Comparison of ENCODE assay signal across 17 cellular contexts in genomic region chr16:27344707-27345106, GRCh38. TPM values are rescaled to one million over a fixed set of nuclear protein-coding genes. Genes with fewer than 3 reads are reported as not detected.
"Had no signal": no experiment of that assay in that cellular context is flagged by ENCODE, and none has a peak within 500 bp of the region (broad histone marks: within the 10 kb centered on the region; RNA-seq: fewer than 3 reads in every experiment).

No MANE protein-coding gene starts in this region.

- H3K4me1 Mint-ChIP-seq: brain had no signal

- H3K9me3 ChIP-seq: right lobe of liver, testis had no signal

- H3K4me1 ChIP-seq: right lobe of liver, testis had no signal

- ATAC-seq: naive thymus-derived CD8-positive, alpha-beta T cell; stimulated activated naive CD8-positive, alpha-beta T cell treated with anti-CD3 and anti-CD28 coated beads, Interleukin-15, amount 100 ng/mL, for 72 hours had no signal

- H3K4me3 ChIP-seq: right lobe of liver, testis had no signal

- H3K9me3 Mint-ChIP-seq: brain; central memory CD8-positive, alpha-beta T cell; endodermal cell; naive thymus-derived CD8-positive, alpha-beta T cell; stimulated activated naive CD8-positive, alpha-beta T cell treated with anti-CD3 and anti-CD28 coated beads, Interleukin-15, amount 100 ng/mL, for 72 hours; T-helper 2 cell treated with Interferon-gamma antibody and Interleukin-4, amounts not matched to agents 5 μg/mL and 100 μg/mL, for 36 hours had no signal

- H3K27ac Mint-ChIP-seq: brain, endodermal cell, progenitor cell of endocrine pancreas had no signal

- H3K4me3 Mint-ChIP-seq: brain; central memory CD8-positive, alpha-beta T cell; endodermal cell; naive thymus-derived CD8-positive, alpha-beta T cell; stimulated activated naive CD8-positive, alpha-beta T cell treated with anti-CD3 and anti-CD28 coated beads, Interleukin-15, amount 100 ng/mL, for 72 hours; T-helper 2 cell treated with Interferon-gamma antibody and Interleukin-4, amounts not matched to agents 5 μg/mL and 100 μg/mL, for 36 hours had no signal

- H3K27ac ChIP-seq: right lobe of liver, testis had no signal

- H3K36me3 Mint-ChIP-seq: brain had no signal

- DNase-seq: activated CD4-positive, alpha-beta T cell treated with anti-CD3 and anti-CD28 coated beads, Interleukin-2, amount 50 U/mL, for 4 hours; activated naive CD4-positive, alpha-beta T cell; activated T-cell treated with anti-CD3 and anti-CD28 coated beads, Interleukin-2, amount 50 U/mL, for 48 hours; amniotic stem cell; endodermal cell; hippocampal formation; naive thymus-derived CD8-positive, alpha-beta T cell; nucleus accumbens; right lobe of liver; stimulated activated CD4-positive, alpha-beta T cell treated with anti-CD3 and anti-CD28 coated beads, Interleukin-4, amount 100 ng/mL, for 1 hour; stimulated activated CD8-positive, alpha-beta memory T cell treated with anti-CD3 and anti-CD28 coated beads, Interleukin-4, amount 100 ng/mL, for 48 hours; stimulated activated naive CD8-positive, alpha-beta T cell treated with anti-CD3 and anti-CD28 coated beads, Interleukin-15, amount 100 ng/mL, for 72 hours; testis had no signal

- H3K27me3 ChIP-seq: right lobe of liver, testis had no signal

- H3K27me3 Mint-ChIP-seq: central memory CD8-positive, alpha-beta T cell; naive thymus-derived CD8-positive, alpha-beta T cell; progenitor cell of endocrine pancreas; stimulated activated naive CD8-positive, alpha-beta T cell treated with anti-CD3 and anti-CD28 coated beads, Interleukin-15, amount 100 ng/mL, for 72 hours had no signal

RNA-seq across cellular contexts. Expression of gene IL21R, which starts 57.3 kb away (rescaled TPM):
- total RNA-seq: progenitor cell of endocrine pancreas had no signal
